Comparison of ENCODE assay signal across 10 cellular contexts in the genomic region with DNA sequence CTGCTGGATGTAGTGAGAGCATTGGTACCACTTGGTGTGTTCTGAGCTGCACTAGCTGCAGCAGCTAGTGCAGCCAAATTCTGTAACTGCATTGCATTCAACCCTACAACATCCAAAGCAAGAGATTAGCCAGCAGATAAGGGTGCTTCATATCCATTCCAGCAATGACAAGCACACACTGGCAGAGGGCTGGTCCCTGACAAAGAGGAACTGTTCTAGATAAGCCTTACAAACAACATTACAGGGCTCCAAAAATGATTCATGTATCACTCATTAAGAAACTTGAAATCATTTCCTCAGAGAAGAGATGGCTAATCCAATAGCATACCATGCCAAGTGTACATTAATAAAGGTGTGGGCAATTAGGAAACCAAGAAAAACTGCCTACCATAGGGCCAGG. TPM values are rescaled to one million over a fixed set of nuclear protein-coding genes. Genes with fewer than 3 reads are reported as not detected.
A peak's percentile ranks its signal among the peaks of the same experiment; 100 is the strongest.
DNase-seq lines count a peak whose midpoint lies in the region; ATAC-seq and TF ChIP-seq lines count a peak whose summit lies in the region.
"Had no signal": no experiment of that assay in that cellular context is flagged by ENCODE, and none has a peak within 500 bp of the region (broad histone marks: within the 10 kb centered on the region; RNA-seq: fewer than 3 reads in every experiment).

No MANE protein-coding gene starts in this region.

- peak; percentile 29 to 37 for DNase-seq in activated T-cell treated with anti-CD3 and anti-CD28 coated beads, Interleukin-2, amount 50 U/mL, for 72 hours
- DNase-seq in activated T-cell treated with anti-CD3 and anti-CD28 coated beads for 4 hours, result no peak
- DNase-seq in T-helper 17 cell, result no peak
- no peak for DNase-seq in stimulated activated naive CD8-positive, alpha-beta T cell treated with anti-CD3 and anti-CD28 coated beads, Interleukin-15, amount 100 ng/mL, for 72 hours
- DNase-seq in Caco-2, result no peak
- no peak for DNase-seq in stomach

- TF ChIP-seq EP300 in stomach (IDR thresholded peaks at IDR 0.05), result no peak

- ATAC-seq in activated T-cell treated with anti-CD3 and anti-CD28 coated beads, Interleukin-2, amount 50 U/mL, for 72 hours (replicated peaks in 1 of 2), result peak; percentile 92 to 98
- ATAC-seq in T-helper 17 cell (no peak), HG02981 (IDR thresholded peaks at IDR 0.05; ENCODE audit: unreplicated experiment) (no peak)
- peak; percentile 31 for ATAC-seq in stimulated activated naive CD8-positive, alpha-beta T cell treated with anti-CD3 and anti-CD28 coated beads, Interleukin-15, amount 100 ng/mL, for 72 hours

- peaks cover 12 to 29% of the 10 kb centered on the region in 2 donors for H3K36me3 Mint-ChIP-seq in activated T-cell treated with anti-CD3 and anti-CD28 coated beads, Interleukin-2, amount 50 U/mL, for 72 hours (ENCODE audit: insufficient read depth in 2 of 2)
- H3K36me3 Mint-ChIP-seq in T-helper 17 cell (ENCODE audit: low read depth), result peaks cover 7% of the 10 kb centered on the region
- H3K36me3 Mint-ChIP-seq in Caco-2 (ENCODE audit: insufficient read depth, unreplicated experiment), result peaks cover 100% of the 10 kb centered on the region

- POLR2A ChIA-PET in Caco-2 (lab: Charles Lee), result no interaction called here

- no peaks in the 10 kb centered on the region for H3K27me3 Mint-ChIP-seq in activated T-cell treated with anti-CD3 and anti-CD28 coated beads, Interleukin-2, amount 50 U/mL, for 72 hours (ENCODE audit: low read depth)
- H3K27me3 Mint-ChIP-seq in T-helper 17 cell (no peaks in the 10 kb centered on the region), Caco-2 (ENCODE audit: insufficient read depth, unreplicated experiment) (no peaks in the 10 kb centered on the region)
- no peaks in the 10 kb centered on the region for H3K27me3 Mint-ChIP-seq in stimulated activated naive CD8-positive, alpha-beta T cell treated with anti-CD3 and anti-CD28 coated beads, Interleukin-15, amount 100 ng/mL, for 72 hours

- TF ChIP-seq CTCF in Caco-2 (IDR thresholded peaks at IDR 0.05; ENCODE audit: insufficient read depth in 1 of 2, low read depth in 1 of 2, low read length in 1 of 2, severe bottlenecking in 1 of 2, unreplicated experiment in 1 of 2) (no peak), stomach (IDR thresholded peaks at IDR 0.05) (no peak)

- peak overlapping the region; percentile 82 for H3K27ac Mint-ChIP-seq in activated T-cell treated with anti-CD3 and anti-CD28 coated beads, Interleukin-2, amount 50 U/mL, for 72 hours
- H3K27ac Mint-ChIP-seq in T-helper 17 cell, result peak overlapping the region; percentile 66
- H3K27ac Mint-ChIP-seq in stimulated activated naive CD8-positive, alpha-beta T cell treated with anti-CD3 and anti-CD28 coated beads, Interleukin-15, amount 100 ng/mL, for 72 hours, result peak overlapping the region in 1 of 2 donors; percentile 29
- no peak overlapping the region for H3K27ac Mint-ChIP-seq in Caco-2 (ENCODE audit: unreplicated experiment)

- intact Hi-C loops in Caco-2 (cut with micrococcal nuclease; ENCODE audit: unreplicated experiment) (no loop called here), stomach (cut with DNase I; ENCODE audit: low total_unique reads) (no loop called here)

- H3K9me3 Mint-ChIP-seq in activated T-cell treated with anti-CD3 and anti-CD28 coated beads, Interleukin-2, amount 50 U/mL, for 72 hours, result no peaks in the 10 kb centered on the region
- no peaks in the 10 kb centered on the region for H3K9me3 Mint-ChIP-seq in stimulated activated naive CD8-positive, alpha-beta T cell treated with anti-CD3 and anti-CD28 coated beads, Interleukin-15, amount 100 ng/mL, for 72 hours
- H3K9me3 Mint-ChIP-seq in Caco-2 (ENCODE audit: unreplicated experiment), result no peaks in the 10 kb centered on the region

- H3K27ac ChIP-seq in esophagus (ENCODE audit: low read depth in 2 of 2, low read length in 1 of 2) (peak overlapping the region; percentile 60 to 84), stomach (no peak overlapping the region)

- H3K4me1 ChIP-seq in esophagus (ENCODE audit: control insufficient read depth in 2 of 2, insufficient read depth in 2 of 2, low read length in 1 of 2), result peaks cover 0 to 2% of the 10 kb centered on the region in 2 donors
- no peaks in the 10 kb centered on the region for H3K4me1 ChIP-seq in Caco-2
- peaks cover 0 to 13% (median 5%) of the 10 kb centered on the region in 4 donors for H3K4me1 ChIP-seq in stomach

- BruUV-seq in Caco-2 (replicated peaks; lab: Mats Ljungman, UMichigan), result no TSS peak

- TF ChIP-seq POLR2A in stomach (IDR thresholded peaks at IDR 0.05), result no peak

- H3K36me3 ChIP-seq in esophagus (ENCODE audit: control insufficient read depth in 2 of 2, insufficient read depth in 2 of 2, low read length in 1 of 2), result peaks cover 19 to 30% of the 10 kb centered on the region in 2 donors
- peaks cover 8% of the 10 kb centered on the region for H3K36me3 ChIP-seq in Caco-2 (ENCODE audit: control insufficient read depth, insufficient read depth, low read length)
- peaks cover 94 to 100% (median 100%) of the 10 kb centered on the region in 4 donors for H3K36me3 ChIP-seq in stomach

- no peaks in the 10 kb centered on the region for H3K27me3 ChIP-seq in esophagus (ENCODE audit: control insufficient read depth in 1 of 2, insufficient read depth in 2 of 2, low read length in 2 of 2)
- no peaks in the 10 kb centered on the region for H3K27me3 ChIP-seq in Caco-2 (replicated peaks; ENCODE audit: control insufficient read depth, insufficient read depth, low read length)
- no peaks in the 10 kb centered on the region for H3K27me3 ChIP-seq in stomach

- CTCF ChIA-PET in Caco-2 (lab: Charles Lee), result no interaction called here

- peaks cover 22% of the 10 kb centered on the region for H3K4me1 Mint-ChIP-seq in activated T-cell treated with anti-CD3 and anti-CD28 coated beads, Interleukin-2, amount 50 U/mL, for 72 hours (ENCODE audit: low read depth)
- H3K4me1 Mint-ChIP-seq in T-helper 17 cell, result peaks cover 3% of the 10 kb centered on the region
- H3K4me1 Mint-ChIP-seq in stimulated activated naive CD8-positive, alpha-beta T cell treated with anti-CD3 and anti-CD28 coated beads, Interleukin-15, amount 100 ng/mL, for 72 hours, result no peaks in the 10 kb centered on the region
- no peaks in the 10 kb centered on the region for H3K4me1 Mint-ChIP-seq in Caco-2 (ENCODE audit: low read depth, unreplicated experiment)

- H3K4me3 ChIP-seq in esophagus (ENCODE audit: low read depth in 1 of 2, low read length in 2 of 2) (no peak overlapping the region), Caco-2 (ENCODE audit: low read depth, low read length) (no peak overlapping the region), stomach (no peak overlapping the region)

- no peaks in the 10 kb centered on the region for H3K9me3 ChIP-seq in T-helper 17 cell (ENCODE audit: control insufficient read depth, low read length, poor library complexity, severe bottlenecking)
- no peaks in the 10 kb centered on the region for H3K9me3 ChIP-seq in esophagus (ENCODE audit: control insufficient read depth in 2 of 2, insufficient read depth in 1 of 2, low read depth in 1 of 2, low read length in 1 of 2)
- no peaks in the 10 kb centered on the region for H3K9me3 ChIP-seq in Caco-2
- H3K9me3 ChIP-seq in stomach, result no peaks in the 10 kb centered on the region

- peak overlapping the region in 1 of 2 donors; percentile 16 for H3K4me3 Mint-ChIP-seq in activated T-cell treated with anti-CD3 and anti-CD28 coated beads, Interleukin-2, amount 50 U/mL, for 72 hours
- H3K4me3 Mint-ChIP-seq in T-helper 17 cell (no peak overlapping the region), Caco-2 (ENCODE audit: unreplicated experiment) (no peak overlapping the region)
- H3K4me3 Mint-ChIP-seq in stimulated activated naive CD8-positive, alpha-beta T cell treated with anti-CD3 and anti-CD28 coated beads, Interleukin-15, amount 100 ng/mL, for 72 hours, result no peak overlapping the region

RNA-seq across cellular contexts. Expression of gene RAPSN, which starts 28.4 kb away (rescaled TPM):
- total RNA-seq in activated T-cell treated with anti-CD3 and anti-CD28 coated beads, Interleukin-2, amount 50 U/mL, for 72 hours, result 1 to 10 TPM in 1 of 2 donors, under 1 TPM in 1; 0.77 to 1.3 TPM
- total RNA-seq in T-helper 17 cell (1 to 10 TPM; 3.0 to 3.1 TPM), Caco-2 (2022) (0.93 and 2.0 TPM in 2 replicates), stomach (1 to 10 TPM in 2 of 5 donors, not detected in 3; 1.1 to 1.2 TPM)
- polyA plus RNA-seq in esophagus (under 1 TPM; 0.13 to 0.16 TPM), stomach (under 1 TPM in 1 of 3 donors, not detected in 2; 0.20 TPM)
- total RNA-seq: SK-MEL-5 had no signal
- polyA plus RNA-seq: neural cell had no signal

RNA-seq across cellular contexts. Expression of gene PSMC3, which starts 51.1 kb away (rescaled TPM):
- 100 to 1,000 TPM; 121 to 149 TPM for total RNA-seq in activated T-cell treated with anti-CD3 and anti-CD28 coated beads, Interleukin-2, amount 50 U/mL, for 72 hours
- 10 to 100 TPM; 47.8 to 55.2 TPM for total RNA-seq in T-helper 17 cell
- 100 to 1,000 TPM in 1 of 2 donors, 10 to 100 TPM in 1; 90.3 to 137 TPM for polyA plus RNA-seq in esophagus
- total RNA-seq in Caco-2 (2022), result 191 and 196 TPM in 2 replicates
- total RNA-seq in stomach, result 100 to 1,000 TPM in 2 of 5 donors, 10 to 100 TPM in 2, 1 to 10 TPM in 1; 8.1 to 147 (median 65.9) TPM
- polyA plus RNA-seq in stomach, result 100 to 1,000 TPM; 143 to 175 (median 145) TPM

Comparison
In these comparisons a context has a peak if more than half of its experiments do, and no peak if none do; other contexts are left out.
1. DNase-seq: peak in activated T-cell treated with anti-CD3 and anti-CD28 coated beads, Interleukin-2, amount 50 U/mL, for 72 hours (2 of 2); none in activated T-cell treated with anti-CD3 and anti-CD28 coated beads for 4 hours (single experiment), T-helper 17 cell (0 of 3), stimulated activated naive CD8-positive, alpha-beta T cell treated with anti-CD3 and anti-CD28 coated beads, Interleukin-15, amount 100 ng/mL, for 72 hours (0 of 2), Caco-2 (0 of 2) and stomach (single experiment).
2. ATAC-seq: peak in activated T-cell treated with anti-CD3 and anti-CD28 coated beads, Interleukin-2, amount 50 U/mL, for 72 hours (2 of 2) and stimulated activated naive CD8-positive, alpha-beta T cell treated with anti-CD3 and anti-CD28 coated beads, Interleukin-15, amount 100 ng/mL, for 72 hours (single experiment); none in T-helper 17 cell (single experiment) and HG02981 (single experiment).
3. H3K27ac ChIP-seq: peak in esophagus (2 of 2); none in stomach (0 of 5).